In the genomic region with DNA sequence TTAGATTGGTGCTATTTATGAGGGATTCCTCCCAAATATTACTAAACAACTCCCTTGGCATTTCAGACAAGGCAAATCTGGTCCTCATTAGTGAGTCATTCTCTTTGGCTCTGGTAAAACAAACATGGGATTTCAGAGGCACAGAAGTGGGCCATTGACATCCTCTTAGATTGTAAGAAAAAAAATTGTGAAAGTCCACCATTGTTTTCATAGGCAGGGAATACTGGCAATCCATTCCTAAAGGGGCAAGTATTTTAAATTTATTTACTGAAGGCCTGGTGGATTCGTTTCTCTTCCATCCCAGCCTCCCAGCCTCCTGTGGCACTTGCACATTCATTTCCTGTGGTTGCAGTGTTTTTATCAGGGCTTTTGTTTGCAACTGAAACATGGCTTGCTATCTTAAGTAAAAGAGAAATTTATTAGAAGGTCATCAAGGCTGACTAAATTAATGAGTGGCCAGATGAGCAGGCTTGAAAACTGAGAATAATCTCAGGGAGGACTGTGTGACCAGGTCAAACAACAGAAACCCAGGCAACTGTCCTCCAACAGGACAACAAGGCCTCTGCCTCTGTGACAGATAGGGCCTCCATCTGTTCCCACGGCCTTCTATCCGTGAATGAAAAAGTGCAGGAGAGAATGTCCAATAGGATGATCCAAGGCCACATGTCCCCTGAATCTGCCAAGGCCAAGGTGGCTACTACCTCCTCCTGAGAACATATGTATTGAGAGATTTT, we compare ENCODE assay signal across 1 cellular context.
TF ChIP-seq lines count a peak whose summit lies in the region.

No MANE protein-coding gene starts in this region.

TF ChIP-seq in PFSK-1, 5 proteins besides CTCF, POLR2A, EP300 and RAD21 (continued from another document):
- TF ChIP-seq, protein P1, sequence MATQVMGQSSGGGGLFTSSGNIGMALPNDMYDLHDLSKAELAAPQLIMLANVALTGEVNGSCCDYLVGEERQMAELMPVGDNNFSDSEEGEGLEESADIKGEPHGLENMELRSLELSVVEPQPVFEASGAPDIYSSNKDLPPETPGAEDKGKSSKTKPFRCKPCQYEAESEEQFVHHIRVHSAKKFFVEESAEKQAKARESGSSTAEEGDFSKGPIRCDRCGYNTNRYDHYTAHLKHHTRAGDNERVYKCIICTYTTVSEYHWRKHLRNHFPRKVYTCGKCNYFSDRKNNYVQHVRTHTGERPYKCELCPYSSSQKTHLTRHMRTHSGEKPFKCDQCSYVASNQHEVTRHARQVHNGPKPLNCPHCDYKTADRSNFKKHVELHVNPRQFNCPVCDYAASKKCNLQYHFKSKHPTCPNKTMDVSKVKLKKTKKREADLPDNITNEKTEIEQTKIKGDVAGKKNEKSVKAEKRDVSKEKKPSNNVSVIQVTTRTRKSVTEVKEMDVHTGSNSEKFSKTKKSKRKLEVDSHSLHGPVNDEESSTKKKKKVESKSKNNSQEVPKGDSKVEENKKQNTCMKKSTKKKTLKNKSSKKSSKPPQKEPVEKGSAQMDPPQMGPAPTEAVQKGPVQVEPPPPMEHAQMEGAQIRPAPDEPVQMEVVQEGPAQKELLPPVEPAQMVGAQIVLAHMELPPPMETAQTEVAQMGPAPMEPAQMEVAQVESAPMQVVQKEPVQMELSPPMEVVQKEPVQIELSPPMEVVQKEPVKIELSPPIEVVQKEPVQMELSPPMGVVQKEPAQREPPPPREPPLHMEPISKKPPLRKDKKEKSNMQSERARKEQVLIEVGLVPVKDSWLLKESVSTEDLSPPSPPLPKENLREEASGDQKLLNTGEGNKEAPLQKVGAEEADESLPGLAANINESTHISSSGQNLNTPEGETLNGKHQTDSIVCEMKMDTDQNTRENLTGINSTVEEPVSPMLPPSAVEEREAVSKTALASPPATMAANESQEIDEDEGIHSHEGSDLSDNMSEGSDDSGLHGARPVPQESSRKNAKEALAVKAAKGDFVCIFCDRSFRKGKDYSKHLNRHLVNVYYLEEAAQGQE (IDR thresholded peaks at IDR 0.05; ENCODE audit: insufficient read depth in 1 of 2, low read depth in 2 of 2, low read length in 2 of 2) = peak in 1 of 2 experiments; percentile 24; a peak in 1 of 4 replicates
- peak; percentile 76; the same call in 1 of the 2 replicates for TF ChIP-seq SIN3A (IDR thresholded peaks at IDR 0.05; ENCODE audit: borderline replicate concordance, insufficient read depth, low read length)
- TF ChIP-seq FOXP2 (optimal IDR thresholded peaks at IDR 0.05; ENCODE audit: borderline replicate concordance, extremely low read depth, extremely low read length, insufficient read depth) = peak; percentile 65
